ENCODE assay signal across 8 cellular contexts in the genomic region with DNA sequence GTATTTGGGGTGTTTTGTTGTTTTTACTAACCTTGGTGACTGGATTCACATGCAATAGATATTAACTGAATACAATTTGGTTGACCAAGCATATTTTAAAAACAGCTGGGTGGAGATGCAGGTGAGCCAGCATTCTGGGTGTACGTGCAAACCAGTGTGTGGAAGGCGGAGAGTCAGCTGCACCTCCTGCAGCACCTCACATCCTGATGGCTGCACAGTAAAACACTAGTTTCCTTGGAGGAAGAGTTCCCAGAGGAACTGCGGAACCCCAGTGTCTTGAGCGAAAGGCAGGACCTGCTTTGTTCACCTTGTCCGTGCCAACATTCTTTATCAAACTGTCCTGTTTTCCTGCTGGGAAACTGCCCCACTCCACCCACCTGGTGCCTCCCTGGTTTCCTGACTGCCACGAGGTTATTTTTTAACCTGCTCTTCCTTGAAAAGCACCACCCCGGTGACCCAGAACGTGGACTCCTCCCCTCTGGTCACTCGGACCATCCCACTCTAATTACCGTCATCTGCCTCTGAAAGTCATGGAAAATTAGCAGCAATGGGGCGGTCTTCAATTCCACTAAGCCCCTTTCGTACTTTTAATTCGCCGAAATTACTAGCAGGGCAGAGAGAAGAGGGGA. TPM values are rescaled to one million over a fixed set of nuclear protein-coding genes. Genes with fewer than 3 reads are reported as not detected.
A peak's percentile ranks its signal among the peaks of the same experiment; 100 is the strongest.
DNase-seq lines count a peak whose midpoint lies in the region; ATAC-seq and TF ChIP-seq lines count a peak whose summit lies in the region.

No MANE protein-coding gene starts in this region.

- H3K4me2 ChIP-seq in GM23248 (ENCODE audit: unreplicated experiment): peak overlapping the region; percentile 31
- peak overlapping the region; percentile 8 for H3K4me2 ChIP-seq in fibroblast of lung (ENCODE audit: extremely low read depth, insufficient read depth, low read length)

- H4K20me1 ChIP-seq in GM23248 (ENCODE audit: insufficient read depth): no peaks in the 10 kb centered on the region
- H4K20me1 ChIP-seq in fibroblast of lung (ENCODE audit: control insufficient read depth, extremely low read depth, insufficient read depth, low read length): no peaks in the 10 kb centered on the region

- H3K9me3 ChIP-seq in GM23248 (ENCODE audit: low read depth): no peaks in the 10 kb centered on the region
- no peaks in the 10 kb centered on the region for H3K9me3 ChIP-seq in Peyer's patch
- H3K9me3 ChIP-seq in fibroblast of lung (ENCODE audit: control insufficient read depth, insufficient read depth, low read depth, low read length): no peaks in the 10 kb centered on the region

- H3K79me2 ChIP-seq in GM23248 (ENCODE audit: insufficient read depth) (peaks cover 25% of the 10 kb centered on the region), fibroblast of lung (ENCODE audit: control insufficient read depth, insufficient read depth, low read length) (no peaks in the 10 kb centered on the region)

- H2AFZ ChIP-seq in GM23248 (peak overlapping the region; percentile 19), fibroblast of lung (ENCODE audit: low read length) (no peak overlapping the region)

- H3K9ac ChIP-seq in GM23248: peak overlapping the region; percentile 30
- H3K9ac ChIP-seq in fibroblast of lung (ENCODE audit: insufficient read depth, low read length): no peak overlapping the region

- H3K27ac ChIP-seq in GM23248 (peak overlapping the region; percentile 49), Peyer's patch (peak overlapping the region; percentile 93 to 96 (median 94)), fibroblast of lung (ENCODE audit: insufficient read depth, low read length) (no peak overlapping the region)

- no peaks in the 10 kb centered on the region for H3K27me3 ChIP-seq in GM23248 (replicated peaks; ENCODE audit: insufficient read depth)
- no peaks in the 10 kb centered on the region for H3K27me3 ChIP-seq in Peyer's patch
- peaks cover 9% of the 10 kb centered on the region for H3K27me3 ChIP-seq in fibroblast of lung (ENCODE audit: control insufficient read depth, insufficient read depth, low read length)

- H3K4me3 ChIP-seq in GM23248: no peak overlapping the region
- peak overlapping the region in 2 of 4 donors; percentile 95 to 99 for H3K4me3 ChIP-seq in Peyer's patch
- H3K4me3 ChIP-seq in fibroblast of lung (replicated peaks in 1 of 4; ENCODE audit: control extremely low read depth in 1 of 4, insufficient read depth in 1 of 4, low read depth in 3 of 4, low read length in 4 of 4): no peak overlapping the region

- no peaks in the 10 kb centered on the region for H3K9me2 ChIP-seq in GM23248 (ENCODE audit: insufficient read depth)

- WGBS in GM23248 (ENCODE audit: low coverage in 1 of 2, low lambda C conversion rate in 2 of 2, missing lambda C conversion rate in 2 of 2), 2 experiments: 42 to 44% methylated on average over 14 of the region's 14 CpGs

- TF ChIP-seq CTCF in Peyer's patch (IDR thresholded peaks at IDR 0.05): no peak
- TF ChIP-seq CTCF in fibroblast of lung (conservative IDR thresholded peaks at IDR 0.05 in 1 of 2, IDR thresholded peaks at IDR 0.05 in 1 of 2; ENCODE audit: low read depth in 1 of 2, low read length in 2 of 2): no peak
- no peak for TF ChIP-seq CTCF in omental fat pad (IDR thresholded peaks at IDR 0.05)

- in situ Hi-C loops in GM23248 (cut with MboI): no loop called here

- DNase-seq in GM23248: peak; percentile 38
- DNase-seq in Peyer's patch: peak; percentile 26 to 86 (median 80)
- DNase-seq in fibroblast of lung (ENCODE audit: low read depth in 2 of 2): no peak
- peak; percentile 32 for DNase-seq in omental fat pad (ENCODE audit: low spot score)

- peaks cover 25% of the 10 kb centered on the region; the same call in 1 of the 2 replicates for H3F3A ChIP-seq in GM23248 (ENCODE audit: insufficient read depth)

- TF ChIP-seq POLR2A in Peyer's patch (IDR thresholded peaks at IDR 0.05): peak in 1 of 2 donors; percentile 26

- peak; percentile 37 for ATAC-seq in omental fat pad (ENCODE audit: low FRiP score)
- ATAC-seq in HG03521 (IDR thresholded peaks at IDR 0.05; ENCODE audit: unreplicated experiment): no peak
- ATAC-seq in HG02759 (IDR thresholded peaks at IDR 0.05; ENCODE audit: unreplicated experiment): no peak
- no peak for ATAC-seq in GM21723 (IDR thresholded peaks at IDR 0.05; ENCODE audit: unreplicated experiment)
- no peak for ATAC-seq in GM18858 (IDR thresholded peaks at IDR 0.05; ENCODE audit: unreplicated experiment)

- peaks cover 28% of the 10 kb centered on the region for H3K4me1 ChIP-seq in GM23248 (ENCODE audit: insufficient read depth)
- peaks cover 2 to 46% (median 23%) of the 10 kb centered on the region in 4 donors for H3K4me1 ChIP-seq in Peyer's patch
- peaks cover 6% of the 10 kb centered on the region for H3K4me1 ChIP-seq in fibroblast of lung (ENCODE audit: control insufficient read depth, extremely low read depth, insufficient read depth, low read length)

- H3K36me3 ChIP-seq in GM23248 (ENCODE audit: low read depth): no peaks in the 10 kb centered on the region
- H3K36me3 ChIP-seq in Peyer's patch: no peaks in the 10 kb centered on the region
- no peaks in the 10 kb centered on the region for H3K36me3 ChIP-seq in fibroblast of lung (ENCODE audit: control insufficient read depth, insufficient read depth, low read length)

RNA-seq across cellular contexts. Expression of a gene that starts 1.0 kb away (rescaled TPM):
- 5.8 and 6.6 TPM in 2 replicates for total RNA-seq in GM23248 (2014; rRNA removed; shearing (Covaris generic))
- polyA plus RNA-seq in GM23248 (2016; fragmentation: Nextera tagmentation; extraction: Ambion mirVana) (9.0 and 9.6 TPM in 2 replicates), fibroblast of lung (2.5 and 4.8 TPM in 2 replicates)
- total RNA-seq in Peyer's patch (10 to 100 TPM; 16.5 to 24.1 (median 21.8) TPM), fibroblast of lung (7.8 and 8.0 TPM in 2 replicates), omental fat pad (10 to 100 TPM; 34.3 to 53.6 (median 40.7) TPM)
- 1.5 and 3.7 TPM in 2 replicates for polyA plus RNA-seq in fibroblast of lung (2012)
- 1.1 and 2.9 TPM in 2 replicates for polyA minus RNA-seq in fibroblast of lung (ENCODE audit: low replicate concordance)

Comparison
In these comparisons a context has a peak if more than half of its experiments do, and no peak if none do; other contexts are left out.
1. DNase-seq: peak in GM23248 (single experiment), Peyer's patch (3 of 3) and omental fat pad (single experiment); none in fibroblast of lung (0 of 2).